ENCODE assay signal across 1 cellular context in genomic region chr15:49331951-49332350, GRCh38.
A peak's percentile ranks its signal among the peaks of the same experiment; 100 is the strongest.
TF ChIP-seq lines count a peak whose summit lies in the region.

No MANE protein-coding gene starts in this region.

TF ChIP-seq in K562, 482 proteins besides CTCF, POLR2A, EP300 and RAD21 (continued from another document):
- TF ChIP-seq CUX1 (CRISPR knock-in tag; IDR thresholded peaks at IDR 0.05), result no peak
- 0 out of 2 replicates have a peak, but pooled peaks have one; percentile 7 for TF ChIP-seq BHLHE40 (IDR thresholded peaks at IDR 0.05; ENCODE audit: low read length)
- no peak for TF ChIP-seq HNRNPLL (IDR thresholded peaks at IDR 0.05; ENCODE audit: low read depth, low read length, poor library complexity, severe bottlenecking)
- TF ChIP-seq HNRNPH1 (optimal IDR thresholded peaks at IDR 0.05; ENCODE audit: low read depth, low read length), result no peak
- no peak for TF ChIP-seq FOXO4 (CRISPR knock-in tag; IDR thresholded peaks at IDR 0.05)
- TF ChIP-seq POLR2B (IDR thresholded peaks at IDR 0.05; ENCODE audit: low read depth, partially characterized antibody), result peak; percentile 35
- no peak for TF ChIP-seq XRCC5 (IDR thresholded peaks at IDR 0.05; ENCODE audit: low read depth, low read length)
- no peak for TF ChIP-seq MTA1 (IDR thresholded peaks at IDR 0.05; ENCODE audit: borderline replicate concordance)
- no peak for TF ChIP-seq ATF7 (IDR thresholded peaks at IDR 0.05)
